ENCODE assay signal across 24 cellular contexts in genomic region chr7:106524690-106525059, GRCh38.
DNase-seq lines count a peak whose midpoint lies in the region; ATAC-seq, FAIRE-seq and TF ChIP-seq lines count a peak whose summit lies in the region.
"Had no signal": no experiment of that assay in that cellular context is flagged by ENCODE, and none has a peak within 500 bp of the region (broad histone marks: within the 10 kb centered on the region; RNA-seq: fewer than 3 reads in every experiment).

No MANE protein-coding gene starts in this region.

- peak overlapping the region in 3 of 4 donors; percentile 1 to 26 (median 18) for H3K4me3 Mint-ChIP-seq in CD4-positive, CD25-positive, alpha-beta regulatory T cell
- peak overlapping the region in 3 of 8 donors; percentile 2 to 40 (median 13) for H3K4me3 Mint-ChIP-seq in CD4-positive, alpha-beta memory T cell
- peak overlapping the region in 1 of 3 donors; percentile 20 for H3K4me3 Mint-ChIP-seq in T-cell

- no peaks in the 10 kb centered on the region for H4K20me1 ChIP-seq in endothelial cell of umbilical vein (replicated peaks; ENCODE audit: control insufficient read depth, extremely low read depth, insufficient read depth, low read length)

- CTCF ChIA-PET in CD4-positive, alpha-beta memory T cell (lab: Charles Lee; ENCODE audit: partially characterized antibody) = interaction anchor here (1.3 kb wide), 2 partner anchors 18 to 212 kb away, joined by 6 read pairs; no protein-coding TSS in a partner anchor
- CTCF ChIA-PET in T-cell (lab: Charles Lee) = no interaction called here
- CTCF ChIA-PET in endothelial cell of umbilical vein (lab: Charles Lee) = interaction anchor here (1.0 kb wide), 1 partner anchor 17 kb away, joined by 5 read pairs; no protein-coding TSS in a partner anchor

- peaks cover 4% of the 10 kb centered on the region for H3K27me3 Mint-ChIP-seq in CD4-positive, CD25-positive, alpha-beta regulatory T cell
- peaks cover 2 to 3% of the 10 kb centered on the region in 2 donors for H3K27me3 Mint-ChIP-seq in CD4-positive, alpha-beta memory T cell
- H3K27me3 Mint-ChIP-seq in T-cell = peaks cover 6 to 8% of the 10 kb centered on the region in 2 donors

- DNase-seq in CD4-positive, CD25-positive, alpha-beta regulatory T cell = no peak
- no peak for DNase-seq in CD4-positive, alpha-beta memory T cell
- no peak for DNase-seq in T-cell
- peak; percentile 29 for DNase-seq in endothelial cell of umbilical vein (ENCODE audit: low read depth, low spot score)
- no peak for DNase-seq in activated naive CD4-positive, alpha-beta T cell (lab: John Stamatoyannopoulos, UW)
- no peak for DNase-seq in psoas muscle
- DNase-seq: C1 segment of cervical spinal cord; CD8-positive, alpha-beta memory T cell; DMS 273 treated with DMSO at 0.1 percent for 48 hours; DMS79; GF-D8; MV-4-11; NCI-H1105; NCI-H146; NCI-H1930; NCI-H2107; NCI-H524; NCI-H82; NK-92 treated with Interleukin-12 subunit alpha and Interleukin-12 subunit beta, amount 100 ng/mL, for 24 hours; PC-3; SK-N-SH had no signal

- no peaks in the 10 kb centered on the region for H3K9me1 ChIP-seq in endothelial cell of umbilical vein (replicated peaks; ENCODE audit: control insufficient read depth, extremely low read depth, insufficient read depth, low read length)

- TF ChIP-seq POLR2A in endothelial cell of umbilical vein (IDR thresholded peaks at IDR 0.05; ENCODE audit: low read depth, low read length) = no peak

- no peaks in the 10 kb centered on the region for H3K9me3 Mint-ChIP-seq in CD4-positive, CD25-positive, alpha-beta regulatory T cell
- H3K9me3 Mint-ChIP-seq in CD4-positive, alpha-beta memory T cell = no peaks in the 10 kb centered on the region
- no peaks in the 10 kb centered on the region for H3K9me3 Mint-ChIP-seq in T-cell
- H3K9me3 Mint-ChIP-seq: CD8-positive, alpha-beta memory T cell had no signal

- no peaks in the 10 kb centered on the region for H3K27me3 ChIP-seq in CD4-positive, CD25-positive, alpha-beta regulatory T cell (ENCODE audit: control insufficient read depth, insufficient read depth, low read length)
- H3K27me3 ChIP-seq in CD4-positive, alpha-beta memory T cell (ENCODE audit: insufficient read depth, low read length) = no peaks in the 10 kb centered on the region
- H3K27me3 ChIP-seq in endothelial cell of umbilical vein (ENCODE audit: control insufficient read depth in 2 of 2, insufficient read depth in 2 of 2, low read length in 2 of 2) (no peaks in the 10 kb centered on the region), psoas muscle (ENCODE audit: insufficient read depth in 3 of 3, low read length in 2 of 3) (no peaks in the 10 kb centered on the region)

- POLR2A ChIA-PET in CD4-positive, alpha-beta memory T cell (lab: Charles Lee; ENCODE audit: partially characterized antibody) = interaction anchor here (0.9 to 1.6 kb wide), 5 partner anchors 11 to 240 kb away, joined by 3 to 5 read pairs (median 3); partner anchors contain the start of gene NAMPT
- POLR2A ChIA-PET in T-cell (lab: Charles Lee) = no interaction called here
- POLR2A ChIA-PET in endothelial cell of umbilical vein (lab: Charles Lee) = no interaction called here

- no TSS peak for BruUV-seq in endothelial cell of umbilical vein (replicated peaks; lab: Mats Ljungman, UMichigan)

- no peak for FAIRE-seq in endothelial cell of umbilical vein (lab: Jason Lieb, UNC)
- FAIRE-seq: GM12891 had no signal

- no peak overlapping the region for H2AFZ ChIP-seq in endothelial cell of umbilical vein (ENCODE audit: low read depth, low read length)

- H3K27ac Mint-ChIP-seq in CD4-positive, CD25-positive, alpha-beta regulatory T cell = peak overlapping the region; percentile 37 to 78 (median 45)
- peak overlapping the region; percentile 58 to 87 (median 72) for H3K27ac Mint-ChIP-seq in CD4-positive, alpha-beta memory T cell
- peak overlapping the region; percentile 72 to 77 for H3K27ac Mint-ChIP-seq in T-cell

- peak overlapping the region; percentile 24 for H3K27ac ChIP-seq in CD4-positive, CD25-positive, alpha-beta regulatory T cell (ENCODE audit: insufficient read depth, low read length, poor library complexity, severe bottlenecking)
- peak overlapping the region; percentile 13 for H3K27ac ChIP-seq in CD4-positive, alpha-beta memory T cell (ENCODE audit: low read depth, low read length)
- no peak overlapping the region for H3K27ac ChIP-seq in endothelial cell of umbilical vein (ENCODE audit: insufficient read depth, low read depth, low read length)
- H3K27ac ChIP-seq in psoas muscle = no peak overlapping the region

- intact Hi-C loops in CD4-positive, alpha-beta memory T cell (cut with micrococcal nuclease) = no loop called here
- intact Hi-C loops in endothelial cell of umbilical vein (cut with micrococcal nuclease) = no loop called here
- intact Hi-C loops in psoas muscle (cut with DNase I) = no loop called here

- no peaks in the 10 kb centered on the region for H3K9me3 ChIP-seq in CD4-positive, CD25-positive, alpha-beta regulatory T cell (ENCODE audit: control insufficient read depth in 2 of 2, low read length in 2 of 2)
- no peaks in the 10 kb centered on the region for H3K9me3 ChIP-seq in CD4-positive, alpha-beta memory T cell (ENCODE audit: control insufficient read depth in 1 of 2, low read length in 2 of 2)
- no peaks in the 10 kb centered on the region for H3K9me3 ChIP-seq in endothelial cell of umbilical vein (replicated peaks; ENCODE audit: control insufficient read depth, insufficient read depth, low read length)
- H3K9me3 ChIP-seq in psoas muscle = no peaks in the 10 kb centered on the region
- H3K9me3 ChIP-seq: SK-N-SH had no signal

- H3K4me1 Mint-ChIP-seq in CD4-positive, CD25-positive, alpha-beta regulatory T cell = peaks cover 7 to 26% (median 13%) of the 10 kb centered on the region in 4 donors
- peaks cover 14 to 21% (median 19%) of the 10 kb centered on the region in 4 donors for H3K4me1 Mint-ChIP-seq in CD4-positive, alpha-beta memory T cell
- peaks cover 17 to 22% (median 18%) of the 10 kb centered on the region in 3 donors for H3K4me1 Mint-ChIP-seq in T-cell

- TF ChIP-seq CTCF in endothelial cell of umbilical vein (IDR thresholded peaks at IDR 0.05; ENCODE audit: extremely low read depth in 1 of 2, insufficient read depth in 1 of 2, low read depth in 1 of 2, low read length in 2 of 2) (no peak), psoas muscle (IDR thresholded peaks at IDR 0.05) (no peak)

- no peak overlapping the region for H3K4me2 ChIP-seq in endothelial cell of umbilical vein (ENCODE audit: insufficient read depth, low read length)
- H3K4me2 ChIP-seq: SK-N-SH had no signal

- H3K79me2 ChIP-seq in endothelial cell of umbilical vein (ENCODE audit: control insufficient read depth, insufficient read depth, low read length) = no peaks in the 10 kb centered on the region

- peak overlapping the region; percentile 42 for H3K4me3 ChIP-seq in CD4-positive, CD25-positive, alpha-beta regulatory T cell (ENCODE audit: low read depth, low read length)
- no peak overlapping the region for H3K4me3 ChIP-seq in CD4-positive, alpha-beta memory T cell (ENCODE audit: low read length in 2 of 2)
- no peak overlapping the region for H3K4me3 ChIP-seq in endothelial cell of umbilical vein (replicated peaks in 1 of 3; ENCODE audit: insufficient read depth in 1 of 3, low read depth in 1 of 3, low read length in 3 of 3)
- H3K4me3 ChIP-seq in psoas muscle = no peak overlapping the region

- 84 to 94% (median 86%) methylated on average over 5 of the region's 5 CpGs for WGBS in psoas muscle, 3 donors

- H3K4me1 ChIP-seq in CD4-positive, CD25-positive, alpha-beta regulatory T cell (ENCODE audit: control insufficient read depth, insufficient read depth, low read length, poor library complexity, severe bottlenecking) = peaks cover 19% of the 10 kb centered on the region
- H3K4me1 ChIP-seq in CD4-positive, alpha-beta memory T cell (ENCODE audit: insufficient read depth, low read length) = peaks cover 17% of the 10 kb centered on the region
- peaks cover 4% of the 10 kb centered on the region for H3K4me1 ChIP-seq in endothelial cell of umbilical vein (ENCODE audit: control insufficient read depth, extremely low read depth, insufficient read depth, low read length)
- H3K4me1 ChIP-seq in psoas muscle = no peaks in the 10 kb centered on the region

- dilution Hi-C loops in endothelial cell of umbilical vein (cut with MboI; ENCODE audit: extremely low pct_ligation_motif_present, low sequenced_read_pairs) = no loop called here

- no peak for ATAC-seq in CD4-positive, CD25-positive, alpha-beta regulatory T cell (ENCODE audit: low read depth in 2 of 2)
- ATAC-seq in T-cell (replicated peaks in 1 of 4) (peak in 2 of 4 experiments; percentile 15 to 20), GM21723 (IDR thresholded peaks at IDR 0.05; ENCODE audit: unreplicated experiment) (no peak), psoas muscle (no peak)
- ATAC-seq: HCT116, PC-3 had no signal

- H3K9ac ChIP-seq in endothelial cell of umbilical vein (replicated peaks; ENCODE audit: extremely low read depth, insufficient read depth, low read length) = no peak overlapping the region
- H3K9ac ChIP-seq: SK-N-SH had no signal

- no peaks in the 10 kb centered on the region for H3K36me3 ChIP-seq in CD4-positive, CD25-positive, alpha-beta regulatory T cell (ENCODE audit: control insufficient read depth, insufficient read depth, low read length)
- no peaks in the 10 kb centered on the region for H3K36me3 ChIP-seq in CD4-positive, alpha-beta memory T cell (ENCODE audit: insufficient read depth, low read length)
- H3K36me3 ChIP-seq in endothelial cell of umbilical vein (ENCODE audit: control insufficient read depth in 2 of 2, extremely low read depth in 1 of 2, insufficient read depth in 2 of 2, low read length in 2 of 2) = no peaks in the 10 kb centered on the region
- H3K36me3 ChIP-seq in psoas muscle (ENCODE audit: insufficient read depth in 1 of 2, low read depth in 1 of 2) = no peaks in the 10 kb centered on the region

- H3K36me3 Mint-ChIP-seq in CD4-positive, CD25-positive, alpha-beta regulatory T cell = no peaks in the 10 kb centered on the region
- H3K36me3 Mint-ChIP-seq in CD4-positive, alpha-beta memory T cell = no peaks in the 10 kb centered on the region
- no peaks in the 10 kb centered on the region for H3K36me3 Mint-ChIP-seq in T-cell
- H3K36me3 Mint-ChIP-seq: CD8-positive, alpha-beta memory T cell had no signal

TF ChIP-seq in endothelial cell of umbilical vein, 7 proteins besides CTCF, POLR2A, EP300 and RAD21 (continues in another document):
- TF ChIP-seq MYC (IDR thresholded peaks at IDR 0.05; ENCODE audit: low read depth, low read length) (no peak), MAX (IDR thresholded peaks at IDR 0.05; ENCODE audit: insufficient read depth, insufficient read length) (no peak), EZH2 (IDR thresholded peaks at IDR 0.05; ENCODE audit: borderline replicate concordance, low read depth, low read length, severe bottlenecking) (no peak), GATA2 (IDR thresholded peaks at IDR 0.05; ENCODE audit: insufficient read depth, insufficient read length, low read depth, low read length) (no peak), JUN (IDR thresholded peaks at IDR 0.05; ENCODE audit: borderline replicate concordance, insufficient read depth, insufficient read length, low read depth) (no peak), FOS (IDR thresholded peaks at IDR 0.05; ENCODE audit: borderline replicate concordance, insufficient read depth, low read length) (no peak)

Comparison
In these comparisons a context has a peak if more than half of its experiments do, and no peak if none do; other contexts are left out.
1. H3K27ac ChIP-seq: peak in CD4-positive, CD25-positive, alpha-beta regulatory T cell (single experiment) and CD4-positive, alpha-beta memory T cell (single experiment); none in endothelial cell of umbilical vein (single experiment) and psoas muscle (single experiment).
2. CTCF ChIA-PET loops: an anchor here in CD4-positive, alpha-beta memory T cell (1.3 kb wide) and endothelial cell of umbilical vein (1.0 kb wide); none called in T-cell.
3. Peak in every context shown above with its lines, with median percentiles within 50 percentile points of each other: H3K27ac Mint-ChIP-seq.